In genomic region chr10:22323538-22324305, GRCh38 we compare ENCODE assay signal across 11 cellular contexts. TPM values are rescaled to one million over a fixed set of nuclear protein-coding genes. Genes with fewer than 3 reads are reported as not detected.
DNase-seq lines count a peak whose midpoint lies in the region; ATAC-seq and TF ChIP-seq lines count a peak whose summit lies in the region.
"Had no signal": no experiment of that assay in that cellular context is flagged by ENCODE, and none has a peak within 500 bp of the region (broad histone marks: within the 10 kb centered on the region; RNA-seq: fewer than 3 reads in every experiment).

No MANE protein-coding gene starts in this region.

- H3K36me3 ChIP-seq in BLaER1 treated with 17β-estradiol and CSF1 and Interleukin-3, amounts not matched to agents 10 nM and 100 nM: peaks cover 0 to 16% (median 0%) of the 10 kb centered on the region in 11 experiments; a peak in 4 of 22 replicates
- no peaks in the 10 kb centered on the region for H3K36me3 ChIP-seq in GM23338 (ENCODE audit: insufficient read depth)

- H3K79me2 ChIP-seq in GM23338 (replicated peaks; ENCODE audit: insufficient read depth): 0 out of 2 replicates have a peak, but pooled peaks cover 4% of the 10 kb centered on the region

- peak overlapping the region; percentile 28; the same call in 2 of the 3 replicates for H3K4me3 Mint-ChIP-seq in GM23338
- peak overlapping the region; percentile 96 for H3K4me3 Mint-ChIP-seq in activated T-helper 17 cell treated with anti-CD3 and anti-CD28 coated beads, Interleukin-2, amount 50 U/mL, for 72 hours
- H3K4me3 Mint-ChIP-seq in natural killer cell treated with Interleukin-12 subunit alpha and Interleukin-12 subunit beta and Interleukin-15 and Interleukin-18, amount 100 ng/mL, for 72 hours: peak overlapping the region; percentile 81

- H3K4me2 ChIP-seq in BLaER1 treated with 17β-estradiol and CSF1 and Interleukin-3, amounts not matched to agents 10 nM and 100 nM: peak overlapping the region; percentile 63 to 89 (median 80)
- H3K4me2 ChIP-seq in GM23338: peak overlapping the region; percentile 82

- intact Hi-C loops in sciatic nerve (cut with DNase I): no loop called here

- H3K4me3 ChIP-seq in BLaER1 treated with 17β-estradiol and CSF1 and Interleukin-3, amounts not matched to agents 10 nM and 100 nM: peak overlapping the region; percentile 64 to 79 (median 76)
- 0 out of 2 replicates have a peak overlapping the region, but pooled peaks have one; percentile 55 for H3K4me3 ChIP-seq in GM23338

- H2AFZ ChIP-seq in GM23338: no peak overlapping the region

- no peak for ATAC-seq in GM23338
- ATAC-seq in activated T-helper 17 cell treated with anti-CD3 and anti-CD28 coated beads, Interleukin-2, amount 50 U/mL, for 72 hours (replicated peaks): no peak
- no peak for ATAC-seq in natural killer cell treated with Interleukin-12 subunit alpha and Interleukin-12 subunit beta and Interleukin-15 and Interleukin-18, amount 100 ng/mL, for 72 hours
- ATAC-seq in GM21367 (IDR thresholded peaks at IDR 0.05; ENCODE audit: unreplicated experiment): no peak
- ATAC-seq in sciatic nerve: no peak

- peak; percentile 45 for DNase-seq in GM23338 (ENCODE audit: low spot score)
- no peak for DNase-seq in natural killer cell treated with Interleukin-12 subunit alpha and Interleukin-12 subunit beta and Interleukin-15 and Interleukin-18, amount 100 ng/mL, for 72 hours (ENCODE audit: low spot score)
- DNase-seq in stimulated activated CD4-positive, alpha-beta T cell treated with anti-CD3 and anti-CD28 coated beads, Interleukin-4, amount 100 ng/mL, for 24 hours: no peak
- DNase-seq in NCI-H1930 (lab: John Stamatoyannopoulos, UW): no peak
- no peak for DNase-seq in sciatic nerve (ENCODE audit: low spot score)
- DNase-seq: activated effector memory CD4-positive, alpha-beta T cell treated with anti-CD3 and anti-CD28 coated beads, Interleukin-2, amount 50 U/mL, for 16 hours; HFFc6; NCI-H2171 had no signal

- peaks cover 33% of the 10 kb centered on the region for H3F3A ChIP-seq in GM23338 (replicated peaks; ENCODE audit: low read depth)

- peaks cover 0 to 55% (median 36%) of the 10 kb centered on the region in 11 experiments; a peak in 18 of 22 replicates for H4K20me1 ChIP-seq in BLaER1 treated with 17β-estradiol and CSF1 and Interleukin-3, amounts not matched to agents 10 nM and 100 nM
- peaks cover 12% of the 10 kb centered on the region for H4K20me1 ChIP-seq in GM23338 (replicated peaks; ENCODE audit: insufficient read depth)

- no peaks in the 10 kb centered on the region for H3K9me2 ChIP-seq in GM23338 (ENCODE audit: insufficient read depth)

- H3K27me3 ChIP-seq in BLaER1 treated with 17β-estradiol and CSF1 and Interleukin-3, amounts not matched to agents 10 nM and 100 nM: peaks cover 90 to 98% (median 95%) of the 10 kb centered on the region in 11 experiments
- peaks cover 81% of the 10 kb centered on the region for H3K27me3 ChIP-seq in GM23338 (ENCODE audit: insufficient read depth)

- peaks cover 79% of the 10 kb centered on the region for H3K27me3 Mint-ChIP-seq in GM23338 (ENCODE audit: insufficient read depth, low read depth, poor library complexity)
- peaks cover 7% of the 10 kb centered on the region for H3K27me3 Mint-ChIP-seq in activated T-helper 17 cell treated with anti-CD3 and anti-CD28 coated beads, Interleukin-2, amount 50 U/mL, for 72 hours
- peaks cover 8 to 12% of the 10 kb centered on the region in 2 donors for H3K27me3 Mint-ChIP-seq in natural killer cell treated with Interleukin-12 subunit alpha and Interleukin-12 subunit beta and Interleukin-15 and Interleukin-18, amount 100 ng/mL, for 72 hours

- peaks cover 42% of the 10 kb centered on the region for H3K4me1 Mint-ChIP-seq in GM23338
- peaks cover 27% of the 10 kb centered on the region for H3K4me1 Mint-ChIP-seq in activated T-helper 17 cell treated with anti-CD3 and anti-CD28 coated beads, Interleukin-2, amount 50 U/mL, for 72 hours
- peaks cover 33 to 58% of the 10 kb centered on the region in 2 donors for H3K4me1 Mint-ChIP-seq in natural killer cell treated with Interleukin-12 subunit alpha and Interleukin-12 subunit beta and Interleukin-15 and Interleukin-18, amount 100 ng/mL, for 72 hours (ENCODE audit: low read depth in 2 of 2)

- no peak for TF ChIP-seq CTCF in GM23338 (conservative IDR thresholded peaks at IDR 0.05; ENCODE audit: low read depth in 2 of 2)

- peak overlapping the region in 9 of 11 experiments; percentile 79 to 94 (median 92); a peak in 19 of 22 replicates for H3K27ac ChIP-seq in BLaER1 treated with 17β-estradiol and CSF1 and Interleukin-3, amounts not matched to agents 10 nM and 100 nM
- no peak overlapping the region for H3K27ac ChIP-seq in GM23338 (ENCODE audit: low read depth)

- peaks cover 0 to 22% (median 0%) of the 10 kb centered on the region in 10 experiments; a peak in 7 of 20 replicates for H3K4me1 ChIP-seq in BLaER1 treated with 17β-estradiol and CSF1 and Interleukin-3, amounts not matched to agents 10 nM and 100 nM
- H3K4me1 ChIP-seq in GM23338 (ENCODE audit: insufficient read depth): peaks cover 62% of the 10 kb centered on the region

- peak overlapping the region; percentile 67 to 95 (median 92); a peak in 21 of 22 replicates for H3K9ac ChIP-seq in BLaER1 treated with 17β-estradiol and CSF1 and Interleukin-3, amounts not matched to agents 10 nM and 100 nM

- no peaks in the 10 kb centered on the region for H3K9me3 ChIP-seq in BLaER1 treated with 17β-estradiol and CSF1 and Interleukin-3, amounts not matched to agents 10 nM and 100 nM (replicated peaks in 1 of 11)

- peaks cover 3% of the 10 kb centered on the region; the same call in 2 of the 3 replicates for H3K36me3 Mint-ChIP-seq in GM23338 (ENCODE audit: low read depth)
- H3K36me3 Mint-ChIP-seq in activated T-helper 17 cell treated with anti-CD3 and anti-CD28 coated beads, Interleukin-2, amount 50 U/mL, for 72 hours (ENCODE audit: low read depth): peaks cover 64% of the 10 kb centered on the region
- peaks cover 6% of the 10 kb centered on the region for H3K36me3 Mint-ChIP-seq in natural killer cell treated with Interleukin-12 subunit alpha and Interleukin-12 subunit beta and Interleukin-15 and Interleukin-18, amount 100 ng/mL, for 72 hours

- peaks cover 8% of the 10 kb centered on the region for H3K9me3 Mint-ChIP-seq in GM23338
- no peaks in the 10 kb centered on the region for H3K9me3 Mint-ChIP-seq in activated T-helper 17 cell treated with anti-CD3 and anti-CD28 coated beads, Interleukin-2, amount 50 U/mL, for 72 hours
- no peaks in the 10 kb centered on the region for H3K9me3 Mint-ChIP-seq in natural killer cell treated with Interleukin-12 subunit alpha and Interleukin-12 subunit beta and Interleukin-15 and Interleukin-18, amount 100 ng/mL, for 72 hours
- H3K9me3 Mint-ChIP-seq: HFFc6 had no signal

- H3K27ac Mint-ChIP-seq in GM23338: no peak overlapping the region
- peak overlapping the region; percentile 87 for H3K27ac Mint-ChIP-seq in activated T-helper 17 cell treated with anti-CD3 and anti-CD28 coated beads, Interleukin-2, amount 50 U/mL, for 72 hours
- peak overlapping the region in 1 of 2 donors; percentile 62 for H3K27ac Mint-ChIP-seq in natural killer cell treated with Interleukin-12 subunit alpha and Interleukin-12 subunit beta and Interleukin-15 and Interleukin-18, amount 100 ng/mL, for 72 hours
- H3K27ac Mint-ChIP-seq: HFFc6 had no signal

TF ChIP-seq in GM23338, 12 proteins besides CTCF, POLR2A, EP300 and RAD21 (continues in another document):
- TF ChIP-seq POLR2AphosphoS5 (IDR thresholded peaks at IDR 0.05; ENCODE audit: low read depth) (no peak), ZNF331 (CRISPR knock-in tag; IDR thresholded peaks at IDR 0.05; ENCODE audit: low read depth) (no peak), EZH2phosphoT487 (IDR thresholded peaks at IDR 0.05; ENCODE audit: unreplicated experiment) (no peak), NANOG (IDR thresholded peaks at IDR 0.05; ENCODE audit: borderline replicate concordance) (no peak), EZH2 (IDR thresholded peaks at IDR 0.05; ENCODE audit: low read depth, unreplicated experiment) (no peak), STAT1 (IDR thresholded peaks at IDR 0.05; ENCODE audit: unreplicated experiment) (no peak)

RNA-seq across cellular contexts. Expression of gene BMI1, which starts 2.8 kb away (rescaled TPM):
- 9.7 and 10.7 TPM in 2 replicates for total RNA-seq in GM23338 (2014; rRNA removed; shearing (Covaris generic))
- 2.0 and 2.3 TPM in 2 replicates for polyA plus RNA-seq in GM23338 (2016; fragmentation: Nextera tagmentation; extraction: Ambion mirVana)
- total RNA-seq in activated T-helper 17 cell treated with anti-CD3 and anti-CD28 coated beads, Interleukin-2, amount 50 U/mL, for 72 hours: 10 to 100 TPM; 61.4 to 81.1 TPM
- 10 to 100 TPM; 38.2 to 44.9 TPM for total RNA-seq in natural killer cell treated with Interleukin-12 subunit alpha and Interleukin-12 subunit beta and Interleukin-15 and Interleukin-18, amount 100 ng/mL, for 72 hours
- total RNA-seq in sciatic nerve: 62.7 TPM

RNA-seq across cellular contexts. Expression of gene COMMD3, which starts 7.5 kb away (rescaled TPM):
- 1.1 and 2.5 TPM in 2 replicates for total RNA-seq in GM23338 (2014; rRNA removed; shearing (Covaris generic))
- 5.2 and 6.0 TPM in 2 replicates for polyA plus RNA-seq in GM23338 (2016; fragmentation: Nextera tagmentation; extraction: Ambion mirVana)
- 10 to 100 TPM; 76.9 to 79.3 TPM for total RNA-seq in activated T-helper 17 cell treated with anti-CD3 and anti-CD28 coated beads, Interleukin-2, amount 50 U/mL, for 72 hours
- 10 to 100 TPM; 50.1 to 55.8 TPM for total RNA-seq in natural killer cell treated with Interleukin-12 subunit alpha and Interleukin-12 subunit beta and Interleukin-15 and Interleukin-18, amount 100 ng/mL, for 72 hours
- 53.3 TPM for total RNA-seq in sciatic nerve

RNA-seq across cellular contexts. Expression of gene SPAG6, which starts 21.6 kb away (rescaled TPM):
- total RNA-seq in GM23338 (2014; rRNA removed; shearing (Covaris generic)): 0.12 TPM in 1 of 2 replicates, not detected in the other
- polyA plus RNA-seq in GM23338 (2016; fragmentation: Nextera tagmentation; extraction: Ambion mirVana): 0.21 and 0.33 TPM in 2 replicates
- total RNA-seq in activated T-helper 17 cell treated with anti-CD3 and anti-CD28 coated beads, Interleukin-2, amount 50 U/mL, for 72 hours: not detected
- total RNA-seq in natural killer cell treated with Interleukin-12 subunit alpha and Interleukin-12 subunit beta and Interleukin-15 and Interleukin-18, amount 100 ng/mL, for 72 hours: under 1 TPM; 0.28 to 0.29 TPM
- total RNA-seq in sciatic nerve: 0.31 TPM
- total RNA-seq: HFFc6 had no signal

Comparison
In these comparisons a context has a peak if more than half of its experiments do, and no peak if none do; other contexts are left out.
1. H3K4me3 Mint-ChIP-seq: peak in every context shown above with its lines; median percentile 96 in activated T-helper 17 cell treated with anti-CD3 and anti-CD28 coated beads, Interleukin-2, amount 50 U/mL, for 72 hours; 81 in natural killer cell treated with Interleukin-12 subunit alpha and Interleukin-12 subunit beta and Interleukin-15 and Interleukin-18, amount 100 ng/mL, for 72 hours; 28 in GM23338.
2. RNA of gene COMMD3, which starts 7.5 kb away (total RNA-seq): 76.9 to 79.3 TPM in activated T-helper 17 cell treated with anti-CD3 and anti-CD28 coated beads, Interleukin-2, amount 50 U/mL, for 72 hours, 50.1 to 55.8 TPM in natural killer cell treated with Interleukin-12 subunit alpha and Interleukin-12 subunit beta and Interleukin-15 and Interleukin-18, amount 100 ng/mL, for 72 hours and 53.3 TPM in sciatic nerve (single experiment); 1.1 to 2.5 TPM in GM23338; every median in the first group is over 10 times any median in the second.